ENCODE assay signal across 8 cellular contexts in the genomic region with DNA sequence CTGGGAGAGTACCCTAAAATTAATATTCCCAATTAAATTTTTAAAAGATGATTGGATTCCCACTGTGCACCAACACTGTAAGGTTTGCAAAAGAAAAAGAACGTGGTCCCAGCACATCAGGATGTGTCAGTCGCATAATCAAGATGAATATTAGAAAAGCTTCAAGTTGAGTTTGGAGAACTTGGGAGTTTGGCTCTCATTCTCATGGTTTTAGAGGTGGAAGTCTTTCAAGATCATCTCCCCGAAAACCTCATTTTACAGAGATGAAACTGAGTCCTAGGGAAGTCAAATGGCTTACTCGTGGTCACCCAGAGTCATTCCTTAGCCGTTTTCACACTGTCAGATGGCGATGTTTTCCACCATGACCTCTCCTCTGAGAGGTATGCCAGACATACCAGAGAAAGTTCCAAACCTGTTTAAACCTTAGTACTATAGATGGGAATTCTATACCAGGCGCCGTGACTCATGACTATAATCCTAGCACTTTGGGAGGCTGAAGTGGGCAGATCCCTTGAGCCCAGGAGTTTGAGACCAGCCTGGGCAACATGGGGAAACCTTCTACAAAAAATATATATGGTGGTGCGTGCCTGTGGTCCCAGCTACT. TPM values are rescaled to one million over a fixed set of nuclear protein-coding genes. Genes with fewer than 3 reads are reported as not detected.
DNase-seq lines count a peak whose midpoint lies in the region; ATAC-seq and TF ChIP-seq lines count a peak whose summit lies in the region.

No MANE protein-coding gene starts in this region.

- H3K4me3 ChIP-seq in BLaER1 (peak overlapping the region; percentile 78), MM.1S (ENCODE audit: low read length) (peak overlapping the region; percentile 98), colonic mucosa (peak overlapping the region; percentile 71)

- H3K9ac ChIP-seq in BLaER1: peak overlapping the region; percentile 82
- peak overlapping the region; percentile 100 for H3K9ac ChIP-seq in MM.1S (ENCODE audit: low read length)
- H3K9ac ChIP-seq in colonic mucosa (ENCODE audit: low read depth in 2 of 2, low read length in 2 of 2): peak overlapping the region; percentile 28 to 67

- ATAC-seq in natural killer cell (no peak), GM19328 (IDR thresholded peaks at IDR 0.05; ENCODE audit: unreplicated experiment) (no peak)

- H2AFZ ChIP-seq in MM.1S (ENCODE audit: low read length): no peak overlapping the region

- DNase-seq in MM.1S: no peak
- DNase-seq in colonic mucosa: no peak
- DNase-seq in natural killer cell: no peak
- no peak for DNase-seq in HuH-7.5 (ENCODE audit: low spot score)
- DNase-seq in UCSD-AML1 (lab: John Stamatoyannopoulos, UW; ENCODE audit: unreplicated experiment): no peak
- no peak for DNase-seq in SHP77 treated with DMSO at 0.1 percent for 48 hours (lab: John Stamatoyannopoulos, UW)

- H3F3A ChIP-seq in MM.1S (ENCODE audit: insufficient read depth, low read length): peaks cover 68% of the 10 kb centered on the region

- H3K27ac ChIP-seq in BLaER1 (no peak overlapping the region), MM.1S (ENCODE audit: low read length) (peak overlapping the region; percentile 99), colonic mucosa (peak overlapping the region; percentile 71)

- H3K9me3 ChIP-seq in BLaER1 (peaks cover 26% of the 10 kb centered on the region), MM.1S (replicated peaks; ENCODE audit: insufficient read depth, low read length) (no peaks in the 10 kb centered on the region; the same call in 1 of the 2 replicates), colonic mucosa (no peaks in the 10 kb centered on the region)

- H3K27me3 Mint-ChIP-seq in natural killer cell (ENCODE audit: low read depth in 2 of 2): no peaks in the 10 kb centered on the region

- peak overlapping the region; percentile 84 to 86 for H3K27ac Mint-ChIP-seq in natural killer cell

- no peak for TF ChIP-seq CTCF in MM.1S (IDR thresholded peaks at IDR 0.05; ENCODE audit: low read length)
- no peak for TF ChIP-seq CTCF in colonic mucosa (IDR thresholded peaks at IDR 0.05)
- TF ChIP-seq CTCF in natural killer cell (IDR thresholded peaks at IDR 0.05): no peak

- H3K27me3 ChIP-seq in BLaER1: no peaks in the 10 kb centered on the region
- no peaks in the 10 kb centered on the region for H3K27me3 ChIP-seq in MM.1S (replicated peaks; ENCODE audit: insufficient read depth, low read length)
- no peaks in the 10 kb centered on the region for H3K27me3 ChIP-seq in colonic mucosa

- peaks cover 28% of the 10 kb centered on the region for H3K36me3 ChIP-seq in BLaER1
- no peaks in the 10 kb centered on the region; the same call in 1 of the 2 replicates for H3K36me3 ChIP-seq in MM.1S (replicated peaks; ENCODE audit: insufficient read depth, low read length)
- no peaks in the 10 kb centered on the region for H3K36me3 ChIP-seq in colonic mucosa

- peaks cover 59 to 60% of the 10 kb centered on the region in 2 donors for H3K4me1 Mint-ChIP-seq in natural killer cell

- peaks cover 53% of the 10 kb centered on the region for H3K79me2 ChIP-seq in MM.1S (ENCODE audit: low read length)

- intact Hi-C loops in colonic mucosa (cut with DNase I): no loop called here
- intact Hi-C loops in natural killer cell (cut with micrococcal nuclease): loop anchor here (2.0 kb wide), 1 partner anchor 53 kb away; no protein-coding TSS in a partner anchor

- H3K9me2 ChIP-seq in MM.1S (replicated peaks; ENCODE audit: insufficient read depth, low read length): no peaks in the 10 kb centered on the region

- H3K4me2 ChIP-seq in BLaER1 (peak overlapping the region; percentile 90), MM.1S (ENCODE audit: low read depth, low read length) (peak overlapping the region; percentile 92)

- H3K4me3 Mint-ChIP-seq in natural killer cell: peak overlapping the region; percentile 94

- peaks cover 2 to 7% of the 10 kb centered on the region in 2 donors for H3K9me3 Mint-ChIP-seq in natural killer cell

- peaks cover 21% of the 10 kb centered on the region for H4K20me1 ChIP-seq in BLaER1
- no peaks in the 10 kb centered on the region for H4K20me1 ChIP-seq in MM.1S (ENCODE audit: insufficient read depth, low read length)

- no peaks in the 10 kb centered on the region for H3K36me3 Mint-ChIP-seq in natural killer cell

- H3K4me1 ChIP-seq in BLaER1: peaks cover 56% of the 10 kb centered on the region
- H3K4me1 ChIP-seq in MM.1S (ENCODE audit: low read length): peaks cover 24% of the 10 kb centered on the region
- peaks cover 15% of the 10 kb centered on the region for H3K4me1 ChIP-seq in colonic mucosa

RNA-seq across cellular contexts. Expression of a gene that starts 1.2 kb away (rescaled TPM):
- total RNA-seq in colonic mucosa (10 to 100 TPM; 31.0 to 38.8 TPM), natural killer cell (100 to 1,000 TPM; 129 to 160 (median 129) TPM)

Comparison
In these comparisons a context has a peak if more than half of its experiments do, and no peak if none do; other contexts are left out.
1. H3K9ac ChIP-seq: peak in every context shown above with its lines; median percentile 100 in MM.1S; 82 in BLaER1; 48 in colonic mucosa.